In genomic region chr2:191539068-191539467, GRCh38 we compare ENCODE assay signal across 8 cellular contexts.
DNase-seq lines count a peak whose midpoint lies in the region; ATAC-seq, FAIRE-seq and TF ChIP-seq lines count a peak whose summit lies in the region.

No MANE protein-coding gene starts in this region.

- H3K9me3 ChIP-seq in CD4-positive, alpha-beta T cell (ENCODE audit: control insufficient read depth, low read length): no peaks in the 10 kb centered on the region

- TF ChIP-seq CTCF in CD4-positive, alpha-beta T cell (IDR thresholded peaks at IDR 0.05): peak; percentile 46

- intact Hi-C loops in CD4-positive, alpha-beta T cell (cut with DNase I, micrococcal nuclease): loop anchor here in 1 of 2 experiments (1.0 kb wide), 1 partner anchor 623 kb away; no protein-coding TSS in a partner anchor

- H3K4me1 Mint-ChIP-seq in CD4-positive, alpha-beta T cell (ENCODE audit: low read depth): no peaks in the 10 kb centered on the region

- CTCF ChIA-PET in CD4-positive, alpha-beta T cell (lab: Charles Lee): interaction anchor here (0.7 to 1.7 kb wide), 9 partner anchors 9 to 1233 kb away, joined by 3 to 6 read pairs (median 3); partner anchors contain the start of gene MYO1B

- no peak overlapping the region for H3K4me3 Mint-ChIP-seq in CD4-positive, alpha-beta T cell

- POLR2A ChIA-PET in CD4-positive, alpha-beta T cell (lab: Charles Lee): interaction anchor here (1.4 kb wide), 1 partner anchor 11 kb away, joined by 3 read pairs; no protein-coding TSS in a partner anchor

- peak; percentile 11 for FAIRE-seq in GM19239 (lab: Jason Lieb, UNC)

- no peak for ATAC-seq in CD4-positive, alpha-beta T cell (ENCODE audit: poor library complexity)
- no peak for ATAC-seq in HG02870 (IDR thresholded peaks at IDR 0.05; ENCODE audit: unreplicated experiment)

- no peak overlapping the region for H3K27ac Mint-ChIP-seq in CD4-positive, alpha-beta T cell

- H3K9me3 Mint-ChIP-seq in CD4-positive, alpha-beta T cell: no peaks in the 10 kb centered on the region

- no peaks in the 10 kb centered on the region for H3K27me3 ChIP-seq in CD4-positive, alpha-beta T cell (ENCODE audit: control insufficient read depth, insufficient read depth, low read length)
- no peaks in the 10 kb centered on the region; the same call in 1 of the 2 replicates for H3K27me3 ChIP-seq in H7 (ENCODE audit: control insufficient read depth, insufficient read depth, low read length)

- H3K27ac ChIP-seq in CD4-positive, alpha-beta T cell (ENCODE audit: low read depth, low read length): no peak overlapping the region

- peak in 2 of 10 experiments; percentile 12 to 15 for DNase-seq in CD4-positive, alpha-beta T cell
- DNase-seq in GM19239 (ENCODE audit: insufficient read length, low spot score) (no peak), SK-MEL-5 (ENCODE audit: low read depth, low spot score) (peak; percentile 57), epidermal melanocyte (ENCODE audit: insufficient read length, low spot score) (peak; percentile 31), HK-2 (ENCODE audit: unreplicated experiment) (no peak), H7 (no peak)
- peak; percentile 24 for DNase-seq in stimulated activated CD4-positive, alpha-beta T cell treated with anti-CD3 and anti-CD28 coated beads, Interleukin-4, amount 100 ng/mL, for 1 hour

- in situ Hi-C loops in SK-MEL-5 (cut with HindIII; ENCODE audit: low pct_unique_long_range_greater_than_20kb, low sequenced_read_pairs): loop anchor here (25.0 kb wide), 1 partner anchor 377 kb away; the partner anchor contains the start of gene STAT4

- H3K27me3 Mint-ChIP-seq in CD4-positive, alpha-beta T cell: no peaks in the 10 kb centered on the region

- no peaks in the 10 kb centered on the region for H3K36me3 Mint-ChIP-seq in CD4-positive, alpha-beta T cell (ENCODE audit: low read depth)

- no peaks in the 10 kb centered on the region for H3K36me3 ChIP-seq in H7 (replicated peaks; ENCODE audit: control insufficient read depth, insufficient read depth, low read length)

- no peak overlapping the region for H3K4me3 ChIP-seq in H7 (ENCODE audit: insufficient read depth, low read depth, low read length)

Comparison
In these comparisons a context has a peak if more than half of its experiments do, and no peak if none do; other contexts are left out.
1. DNase-seq: peak in SK-MEL-5 (single experiment), epidermal melanocyte (single experiment) and stimulated activated CD4-positive, alpha-beta T cell treated with anti-CD3 and anti-CD28 coated beads, Interleukin-4, amount 100 ng/mL, for 1 hour (single experiment); none in GM19239 (single experiment), HK-2 (single experiment) and H7 (single experiment).